ENCODE assay signal across 8 cellular contexts in genomic region chr3:156554842-156555687, GRCh38. TPM values are rescaled to one million over a fixed set of nuclear protein-coding genes. Genes with fewer than 3 reads are reported as not detected.
DNase-seq lines count a peak whose midpoint lies in the region; ATAC-seq and TF ChIP-seq lines count a peak whose summit lies in the region.

TSS of gene SSR3 (minus strand) at chr3:156555117. CDS start at chr3:156555089, 28 bp downstream.

- 9% methylated on average over 60 of the region's 60 CpGs for WGBS in HUES64

- H3K27me3 ChIP-seq in HUES64 (ENCODE audit: insufficient read depth, low read length) (no peaks in the 10 kb centered on the region), OCI-LY1 (ENCODE audit: insufficient read depth, low read length) (no peaks in the 10 kb centered on the region)

- H3K36me3 Mint-ChIP-seq in Calu3 (ENCODE audit: insufficient read depth, unreplicated experiment) = peaks cover 56% of the 10 kb centered on the region

- H3K4me1 Mint-ChIP-seq in Calu3 (ENCODE audit: low read depth, unreplicated experiment) = peaks cover 43% of the 10 kb centered on the region

- no peaks in the 10 kb centered on the region for H3K27me3 Mint-ChIP-seq in Calu3 (ENCODE audit: unreplicated experiment)

- H3K9ac ChIP-seq in HUES64 (ENCODE audit: low read depth, low read length) (peak within 1 kb of the TSS; percentile 98), OCI-LY1 (ENCODE audit: low read length) (peak within 1 kb of the TSS; percentile 70)

- CTCF ChIA-PET in Calu3 (lab: Charles Lee) = interaction anchor here (0.5 to 3.2 kb wide), 18 partner anchors 12 to 581 kb away, joined by 3 to 30 read pairs (median 4); partner anchors contain the start of gene TIPARP

- in situ Hi-C loops in endometrial microvascular endothelial cells (cut with HindIII; ENCODE audit: inconsistent ontology term, low pct_unique_long_range_greater_than_20kb, low sequenced_read_pairs) = no loop called here

- H3K4me3 ChIP-seq in HUES64 (ENCODE audit: low read length) (peak within 1 kb of the TSS; percentile 98), OCI-LY1 (ENCODE audit: low read depth, low read length, poor library complexity, severe bottlenecking) (peak within 1 kb of the TSS; percentile 74)

- H3K9me2 ChIP-seq in OCI-LY1 (ENCODE audit: low read depth, low read length) = no peaks in the 10 kb centered on the region

- peak within 1 kb of the TSS; percentile 87 for H3K4me3 Mint-ChIP-seq in Calu3 (ENCODE audit: low read depth, unreplicated experiment)

- TF ChIP-seq CTCF in Calu3 (IDR thresholded peaks at IDR 0.05; ENCODE audit: unreplicated experiment) (peak; percentile 68), OCI-LY1 (IDR thresholded peaks at IDR 0.05; ENCODE audit: low read length) (no peak)

- H3K4me1 ChIP-seq in HUES64 (ENCODE audit: insufficient read depth, low read length) (no peaks in the 10 kb centered on the region; the same call in 1 of the 2 replicates), OCI-LY1 (ENCODE audit: insufficient read depth, low read length, severe bottlenecking) (peaks cover 21% of the 10 kb centered on the region)

- intact Hi-C loops in Calu3 (cut with micrococcal nuclease; ENCODE audit: unreplicated experiment) = loop anchor here (5.0 kb wide), 4 partner anchors 117 to 582 kb away; partner anchors contain the start of gene TIPARP

- H3K9me3 Mint-ChIP-seq in Calu3 (ENCODE audit: low read depth, unreplicated experiment) = no peaks in the 10 kb centered on the region

- peak; percentile 100 for DNase-seq in Calu3
- DNase-seq in activated CD8-positive, alpha-beta memory T cell treated with anti-CD3 and anti-CD28 coated beads, Interleukin-2, amount 50 U/mL, for 4 hours = peak; percentile 99
- DNase-seq in mesenteric fat pad (ENCODE audit: low spot score) = peak; percentile 100
- peak; percentile 96 for DNase-seq in stimulated activated CD8-positive, alpha-beta memory T cell treated with anti-CD3 and anti-CD28 coated beads, Interleukin-15, amount 100 ng/mL, for 24 hours (ENCODE audit: low read depth)

- H4K20me1 ChIP-seq in OCI-LY1 (ENCODE audit: insufficient read depth, low read length) = no peaks in the 10 kb centered on the region

- peak within 1 kb of the TSS; percentile 97 for H2AFZ ChIP-seq in OCI-LY1 (ENCODE audit: low read length)

- H3K9me3 ChIP-seq in HUES64 (ENCODE audit: insufficient read depth, low read depth, low read length) = no peaks in the 10 kb centered on the region
- no peaks in the 10 kb centered on the region for H3K9me3 ChIP-seq in OCI-LY1 (ENCODE audit: low read length)

- H3F3A ChIP-seq in OCI-LY1 (ENCODE audit: insufficient read depth, low read length) = no peaks in the 10 kb centered on the region

- BruUV-seq in Calu3 (replicated peaks; lab: Mats Ljungman, UMichigan) = TSS peak; percentile 76

- H3K79me2 ChIP-seq in OCI-LY1 (ENCODE audit: insufficient read depth, low read length) = peaks cover 32% of the 10 kb centered on the region

- H3K27ac Mint-ChIP-seq in Calu3 (ENCODE audit: unreplicated experiment) = peak within 1 kb of the TSS; percentile 90

- H3K4me2 ChIP-seq in OCI-LY1 (ENCODE audit: low read length) = peak within 1 kb of the TSS; percentile 87

- H3K27ac ChIP-seq in HUES64 (ENCODE audit: low read depth, low read length) = peak within 1 kb of the TSS; percentile 94
- no peak within 1 kb of the TSS for H3K27ac ChIP-seq in OCI-LY1 (ENCODE audit: low read depth, low read length, poor library complexity, severe bottlenecking)

- peaks cover 38% of the 10 kb centered on the region for H3K36me3 ChIP-seq in HUES64 (ENCODE audit: insufficient read depth, low read length)
- peaks cover 32% of the 10 kb centered on the region for H3K36me3 ChIP-seq in OCI-LY1 (ENCODE audit: insufficient read depth, low read length)

- ATAC-seq in GM21447 (IDR thresholded peaks at IDR 0.05; ENCODE audit: unreplicated experiment) = peak; percentile 98

RNA-seq across cellular contexts. Expression of gene SSR3, which starts in this region (rescaled TPM):
- total RNA-seq in Calu3 (2022) (287 and 312 TPM in 2 replicates), endometrial microvascular endothelial cells (ENCODE audit: inconsistent ontology term) (384 TPM), mesenteric fat pad (196 TPM)
- 138 TPM for polyA plus RNA-seq in HUES64 (2013, experiment 1 of 2)
- polyA plus RNA-seq in HUES64 (2013, experiment 2 of 2) = 152 TPM
